3 cellular contexts compared by ENCODE assay signal in genomic region chr13:107289540-107289939, GRCh38.
TF ChIP-seq lines count a peak whose summit lies in the region.

No MANE protein-coding gene starts in this region.

TF ChIP-seq in SK-N-SH treated with all-trans-retinoic acid at 6 μM for 48 hours, 23 proteins besides CTCF, POLR2A, EP300 and RAD21 (continues in another document):
- TF ChIP-seq, protein P1, sequence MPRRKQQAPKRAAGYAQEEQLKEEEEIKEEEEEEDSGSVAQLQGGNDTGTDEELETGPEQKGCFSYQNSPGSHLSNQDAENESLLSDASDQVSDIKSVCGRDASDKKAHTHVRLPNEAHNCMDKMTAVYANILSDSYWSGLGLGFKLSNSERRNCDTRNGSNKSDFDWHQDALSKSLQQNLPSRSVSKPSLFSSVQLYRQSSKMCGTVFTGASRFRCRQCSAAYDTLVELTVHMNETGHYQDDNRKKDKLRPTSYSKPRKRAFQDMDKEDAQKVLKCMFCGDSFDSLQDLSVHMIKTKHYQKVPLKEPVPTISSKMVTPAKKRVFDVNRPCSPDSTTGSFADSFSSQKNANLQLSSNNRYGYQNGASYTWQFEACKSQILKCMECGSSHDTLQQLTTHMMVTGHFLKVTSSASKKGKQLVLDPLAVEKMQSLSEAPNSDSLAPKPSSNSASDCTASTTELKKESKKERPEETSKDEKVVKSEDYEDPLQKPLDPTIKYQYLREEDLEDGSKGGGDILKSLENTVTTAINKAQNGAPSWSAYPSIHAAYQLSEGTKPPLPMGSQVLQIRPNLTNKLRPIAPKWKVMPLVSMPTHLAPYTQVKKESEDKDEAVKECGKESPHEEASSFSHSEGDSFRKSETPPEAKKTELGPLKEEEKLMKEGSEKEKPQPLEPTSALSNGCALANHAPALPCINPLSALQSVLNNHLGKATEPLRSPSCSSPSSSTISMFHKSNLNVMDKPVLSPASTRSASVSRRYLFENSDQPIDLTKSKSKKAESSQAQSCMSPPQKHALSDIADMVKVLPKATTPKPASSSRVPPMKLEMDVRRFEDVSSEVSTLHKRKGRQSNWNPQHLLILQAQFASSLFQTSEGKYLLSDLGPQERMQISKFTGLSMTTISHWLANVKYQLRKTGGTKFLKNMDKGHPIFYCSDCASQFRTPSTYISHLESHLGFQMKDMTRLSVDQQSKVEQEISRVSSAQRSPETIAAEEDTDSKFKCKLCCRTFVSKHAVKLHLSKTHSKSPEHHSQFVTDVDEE (CRISPR knock-in tag; IDR thresholded peaks at IDR 0.05) = no peak
- TF ChIP-seq ZFP3 (CRISPR knock-in tag; IDR thresholded peaks at IDR 0.05) (no peak), ZFP30 (CRISPR knock-in tag; IDR thresholded peaks at IDR 0.05) (no peak), RARB (CRISPR knock-in tag; IDR thresholded peaks at IDR 0.05) (no peak), PATZ1 (CRISPR knock-in tag; IDR thresholded peaks at IDR 0.05; ENCODE audit: borderline replicate concordance) (no peak), PPARA (CRISPR knock-in tag; IDR thresholded peaks at IDR 0.05; ENCODE audit: borderline replicate concordance) (no peak), BACH2 (CRISPR knock-in tag; IDR thresholded peaks at IDR 0.05; ENCODE audit: borderline replicate concordance) (no peak), ESRRG (CRISPR knock-in tag; IDR thresholded peaks at IDR 0.05) (no peak), ZNF70 (CRISPR knock-in tag; IDR thresholded peaks at IDR 0.05) (no peak), GLIS3 (CRISPR knock-in tag; IDR thresholded peaks at IDR 0.05) (no peak), ARNTL (CRISPR knock-in tag; IDR thresholded peaks at IDR 0.05; ENCODE audit: borderline replicate concordance, low read depth) (no peak)
- TF ChIP-seq, protein P2, sequence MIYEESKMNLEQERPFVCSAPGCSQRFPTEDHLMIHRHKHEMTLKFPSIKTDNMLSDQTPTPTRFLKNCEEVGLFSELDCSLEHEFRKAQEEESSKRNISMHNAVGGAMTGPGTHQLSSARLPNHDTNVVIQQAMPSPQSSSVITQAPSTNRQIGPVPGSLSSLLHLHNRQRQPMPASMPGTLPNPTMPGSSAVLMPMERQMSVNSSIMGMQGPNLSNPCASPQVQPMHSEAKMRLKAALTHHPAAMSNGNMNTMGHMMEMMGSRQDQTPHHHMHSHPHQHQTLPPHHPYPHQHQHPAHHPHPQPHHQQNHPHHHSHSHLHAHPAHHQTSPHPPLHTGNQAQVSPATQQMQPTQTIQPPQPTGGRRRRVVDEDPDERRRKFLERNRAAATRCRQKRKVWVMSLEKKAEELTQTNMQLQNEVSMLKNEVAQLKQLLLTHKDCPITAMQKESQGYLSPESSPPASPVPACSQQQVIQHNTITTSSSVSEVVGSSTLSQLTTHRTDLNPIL (CRISPR knock-in tag; IDR thresholded peaks at IDR 0.05; ENCODE audit: low read depth) = no peak

TF ChIP-seq in SK-N-SH, 30 proteins besides CTCF, POLR2A, EP300 and RAD21:
- no peak for TF ChIP-seq TEAD4 (IDR thresholded peaks at IDR 0.05; ENCODE audit: borderline replicate concordance, insufficient read depth)
- TF ChIP-seq, protein P3, sequence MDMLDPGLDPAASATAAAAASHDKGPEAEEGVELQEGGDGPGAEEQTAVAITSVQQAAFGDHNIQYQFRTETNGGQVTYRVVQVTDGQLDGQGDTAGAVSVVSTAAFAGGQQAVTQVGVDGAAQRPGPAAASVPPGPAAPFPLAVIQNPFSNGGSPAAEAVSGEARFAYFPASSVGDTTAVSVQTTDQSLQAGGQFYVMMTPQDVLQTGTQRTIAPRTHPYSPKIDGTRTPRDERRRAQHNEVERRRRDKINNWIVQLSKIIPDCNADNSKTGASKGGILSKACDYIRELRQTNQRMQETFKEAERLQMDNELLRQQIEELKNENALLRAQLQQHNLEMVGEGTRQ (IDR thresholded peaks at IDR 0.05; ENCODE audit: borderline replicate concordance, low read depth, low read length) = no peak
- no peak for TF ChIP-seq MEF2A (IDR thresholded peaks at IDR 0.05; ENCODE audit: borderline replicate concordance, low read depth)
TF ChIP-seq in SK-N-SH: peak in this region for 0.

TF ChIP-seq in IMR-90, 13 proteins besides CTCF, POLR2A, EP300 and RAD21:
- TF ChIP-seq CHD1 (IDR thresholded peaks at IDR 0.05; ENCODE audit: low read depth, low read length) (no peak), NFE2L2 (IDR thresholded peaks at IDR 0.05; ENCODE audit: low read depth, low read length) (no peak), FOS (IDR thresholded peaks at IDR 0.05; ENCODE audit: low read depth, low read length) (no peak), RCOR1 (IDR thresholded peaks at IDR 0.05; ENCODE audit: insufficient replicate concordance, low read length) (no peak), CEBPB (IDR thresholded peaks at IDR 0.05; ENCODE audit: low read depth, low read length) (no peak), ELK1 (IDR thresholded peaks at IDR 0.05; ENCODE audit: borderline replicate concordance, low read depth, low read length) (no peak), RFX5 (IDR thresholded peaks at IDR 0.05; ENCODE audit: low read depth, low read length) (no peak), MAZ (IDR thresholded peaks at IDR 0.05; ENCODE audit: borderline replicate concordance, low read depth, low read length) (no peak), MAFK (IDR thresholded peaks at IDR 0.05; ENCODE audit: low read depth, low read length) (no peak), MXI1 (IDR thresholded peaks at IDR 0.05; ENCODE audit: borderline replicate concordance, low read depth, low read length) (no peak), BHLHE40 (IDR thresholded peaks at IDR 0.05; ENCODE audit: low read depth, low read length) (no peak)
- TF ChIP-seq, protein P3 (IDR thresholded peaks at IDR 0.05; ENCODE audit: low read depth, low read length) = no peak
